Comparison of ENCODE assay signal across 9 cellular contexts in the genomic region with DNA sequence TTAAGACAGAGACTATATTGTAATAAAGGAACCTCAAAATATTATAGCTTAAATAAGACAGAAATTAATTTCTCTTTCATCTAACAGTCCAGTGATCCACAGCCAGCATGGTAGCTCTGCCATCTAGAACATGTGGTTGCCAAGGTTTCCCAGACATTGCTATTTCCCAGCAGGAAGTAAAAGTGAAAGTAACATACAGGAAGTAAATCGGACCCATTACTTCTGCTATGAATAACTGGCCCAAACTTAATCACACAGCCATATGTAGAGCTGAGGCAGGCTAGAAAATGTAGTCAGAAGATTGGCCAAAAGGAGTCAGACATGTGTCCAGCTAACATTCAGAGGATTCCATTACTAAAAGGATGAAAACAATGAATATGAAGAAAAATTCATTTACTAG.
DNase-seq lines count a peak whose midpoint lies in the region; ATAC-seq and TF ChIP-seq lines count a peak whose summit lies in the region.
"Had no signal": no experiment of that assay in that cellular context is flagged by ENCODE, and none has a peak within 500 bp of the region (broad histone marks: within the 10 kb centered on the region; RNA-seq: fewer than 3 reads in every experiment).

No MANE protein-coding gene starts in this region.

- peak overlapping the region; percentile 90 for H2AFZ ChIP-seq in ACC112 (ENCODE audit: low read length, unreplicated experiment)

- no peak for TF ChIP-seq POLR2A in stomach (IDR thresholded peaks at IDR 0.05)

- intact Hi-C loops in stomach (cut with DNase I; ENCODE audit: low total_unique reads) (loop anchor here (10.0 kb wide), 1 partner anchor 61 kb away; no protein-coding TSS in a partner anchor), left lung (cut with DNase I) (no loop called here)

- DNase-seq in M059J (ENCODE audit: low read depth), result peak; percentile 37
- peak; percentile 3 for DNase-seq in brain microvascular endothelial cell
- no peak for DNase-seq in NCI-H82 treated with DMSO at 0.1 percent for 48 hours (lab: John Stamatoyannopoulos, UW; ENCODE audit: unreplicated experiment)
- no peak for DNase-seq in stomach
- no peak for DNase-seq in left lung
- no peak for DNase-seq in stimulated activated CD8-positive, alpha-beta memory T cell treated with anti-CD3 and anti-CD28 coated beads, Interleukin-4, amount 100 ng/mL, for 48 hours

- H3K9me3 ChIP-seq in stomach (no peaks in the 10 kb centered on the region), left lung (no peaks in the 10 kb centered on the region)

- no peak for TF ChIP-seq EP300 in stomach (IDR thresholded peaks at IDR 0.05)

- H3K27me3 ChIP-seq in ACC112 (ENCODE audit: insufficient read depth, low read length), result peaks cover 24% of the 10 kb centered on the region
- H3K27me3 ChIP-seq in brain microvascular endothelial cell (replicated peaks), result no peaks in the 10 kb centered on the region
- peaks cover 0 to 18% (median 3%) of the 10 kb centered on the region in 3 donors for H3K27me3 ChIP-seq in stomach
- peaks cover 10 to 11% of the 10 kb centered on the region in 2 donors for H3K27me3 ChIP-seq in left lung

- H3K27ac ChIP-seq in ACC112 (ENCODE audit: low read depth, low read length), result no peak overlapping the region
- no peak overlapping the region for H3K27ac ChIP-seq in brain microvascular endothelial cell
- H3K27ac ChIP-seq in stomach, result no peak overlapping the region
- no peak overlapping the region for H3K27ac ChIP-seq in left lung
- H3K27ac ChIP-seq: skin epidermis had no signal

- peak; percentile 41 for ATAC-seq in GM19043 (IDR thresholded peaks at IDR 0.05; ENCODE audit: low read depth, unreplicated experiment)
- ATAC-seq in left lung, result no peak

- no peaks in the 10 kb centered on the region for H3K36me3 ChIP-seq in ACC112 (ENCODE audit: insufficient read depth, low read length)
- no peaks in the 10 kb centered on the region for H3K36me3 ChIP-seq in brain microvascular endothelial cell (replicated peaks)
- H3K36me3 ChIP-seq in stomach, result no peaks in the 10 kb centered on the region
- H3K36me3 ChIP-seq in left lung, result no peaks in the 10 kb centered on the region

- WGBS in stomach, 5 donors, result 25 to 42% (median 27%) methylated on average over 1 of the region's 1 CpG

- H3K4me1 ChIP-seq in ACC112 (ENCODE audit: control insufficient read depth, insufficient read depth, low read length, unreplicated experiment) (no peaks in the 10 kb centered on the region), stomach (peaks cover 0 to 4% (median 1%) of the 10 kb centered on the region in 4 donors), left lung (no peaks in the 10 kb centered on the region)

- H3K79me2 ChIP-seq in ACC112 (ENCODE audit: control insufficient read depth, insufficient read depth, low read length, unreplicated experiment), result no peaks in the 10 kb centered on the region

- in situ Hi-C loops in brain microvascular endothelial cell (cut with HindIII; ENCODE audit: low pct_ligation_motif_present, low sequenced_read_pairs), result no loop called here

- TF ChIP-seq CTCF in brain microvascular endothelial cell (IDR thresholded peaks at IDR 0.05; ENCODE audit: low read depth, low read length, missing control alignments) (no peak), stomach (IDR thresholded peaks at IDR 0.05) (no peak), left lung (IDR thresholded peaks at IDR 0.05) (no peak)

- H3K4me3 ChIP-seq in ACC112 (ENCODE audit: low read depth, low read length) (peak overlapping the region; percentile 70), brain microvascular endothelial cell (ENCODE audit: low read depth, low read length) (no peak overlapping the region), stomach (peak overlapping the region in 1 of 4 donors; percentile 3), left lung (no peak overlapping the region)
- H3K4me3 ChIP-seq: skin epidermis had no signal

Comparison
In these comparisons a context has a peak if more than half of its experiments do, and no peak if none do; other contexts are left out.
1. DNase-seq: peak in M059J (single experiment) and brain microvascular endothelial cell (single experiment); none in NCI-H82 treated with DMSO at 0.1 percent for 48 hours (single experiment), stomach (single experiment), left lung (0 of 2) and stimulated activated CD8-positive, alpha-beta memory T cell treated with anti-CD3 and anti-CD28 coated beads, Interleukin-4, amount 100 ng/mL, for 48 hours (single experiment).